ENCODE assay signal across 7 cellular contexts in the genomic region with DNA sequence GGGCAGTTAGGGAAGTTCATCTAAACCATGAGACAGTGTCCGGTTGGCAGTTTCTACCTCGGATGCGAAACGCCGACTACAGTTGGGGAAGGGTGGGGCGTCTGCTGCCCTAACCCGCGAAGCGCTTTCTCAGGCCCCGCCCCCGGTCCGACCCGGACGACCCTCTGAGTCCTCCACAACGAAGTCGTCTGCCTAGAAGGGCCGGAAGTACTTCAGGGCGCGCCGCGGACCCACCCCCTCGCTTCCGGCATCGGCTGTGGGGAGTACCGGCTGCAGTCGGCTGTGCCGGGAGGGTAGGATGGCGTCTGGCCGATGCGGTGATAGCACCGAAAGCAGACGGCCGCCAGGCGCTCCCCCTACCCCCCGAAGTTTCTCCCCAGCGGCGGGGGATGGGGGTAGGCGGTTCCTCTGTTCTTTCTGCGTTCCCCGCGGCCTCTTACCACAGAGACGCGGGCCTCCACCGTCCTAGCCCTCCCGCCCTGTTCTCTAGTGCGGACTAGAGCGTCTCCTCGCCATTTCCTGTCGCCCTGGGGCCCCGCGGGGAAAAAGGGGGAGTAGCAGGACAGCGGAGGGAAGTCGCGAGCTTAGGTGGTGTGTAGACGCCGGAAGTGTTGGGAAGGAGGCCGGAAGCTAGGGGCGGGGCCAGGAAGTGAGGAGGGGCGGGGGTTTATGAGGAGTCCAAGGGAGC. TPM values are rescaled to one million over a fixed set of nuclear protein-coding genes. Genes with fewer than 3 reads are reported as not detected.
DNase-seq lines count a peak whose midpoint lies in the region; ATAC-seq lines count a peak whose summit lies in the region.

A gene (plus strand): TSS at position 241 of the 688 bp plus-strand sequence. CDS start 719 bp downstream, outside the sequence.

- peak; percentile 66 for ATAC-seq in GM18909 (IDR thresholded peaks at IDR 0.05; ENCODE audit: poor library complexity, unreplicated experiment)
- ATAC-seq in HG03139 (IDR thresholded peaks at IDR 0.05; ENCODE audit: unreplicated experiment), result peak; percentile 61
- peak; percentile 80 for ATAC-seq in left colon

- peak; percentile 92 for DNase-seq in T-helper 9 cell
- peak; percentile 99 for DNase-seq in cerebellar cortex (ENCODE audit: low spot score)
- DNase-seq in left colon, result peak; percentile 99 to 100
- peak; percentile 95 for DNase-seq in stimulated activated CD4-positive, alpha-beta T cell treated with anti-CD3 and anti-CD28 coated beads, Interleukin-2, amount 100 ng/mL, for 4 hours (ENCODE audit: low read depth)
- no peak for DNase-seq in NOMO-1 treated with DMSO at 0.1 percent for 48 hours (lab: John Stamatoyannopoulos, UW; ENCODE audit: unreplicated experiment)

- intact Hi-C loops in left colon (cut with DNase I, micrococcal nuclease), result no loop called here

RNA-seq across cellular contexts. Expression of the gene that starts here (rescaled TPM):
- 10 to 100 TPM; 21.5 to 32.0 TPM for total RNA-seq in left colon
